8 cellular contexts compared by ENCODE assay signal in the genomic region with DNA sequence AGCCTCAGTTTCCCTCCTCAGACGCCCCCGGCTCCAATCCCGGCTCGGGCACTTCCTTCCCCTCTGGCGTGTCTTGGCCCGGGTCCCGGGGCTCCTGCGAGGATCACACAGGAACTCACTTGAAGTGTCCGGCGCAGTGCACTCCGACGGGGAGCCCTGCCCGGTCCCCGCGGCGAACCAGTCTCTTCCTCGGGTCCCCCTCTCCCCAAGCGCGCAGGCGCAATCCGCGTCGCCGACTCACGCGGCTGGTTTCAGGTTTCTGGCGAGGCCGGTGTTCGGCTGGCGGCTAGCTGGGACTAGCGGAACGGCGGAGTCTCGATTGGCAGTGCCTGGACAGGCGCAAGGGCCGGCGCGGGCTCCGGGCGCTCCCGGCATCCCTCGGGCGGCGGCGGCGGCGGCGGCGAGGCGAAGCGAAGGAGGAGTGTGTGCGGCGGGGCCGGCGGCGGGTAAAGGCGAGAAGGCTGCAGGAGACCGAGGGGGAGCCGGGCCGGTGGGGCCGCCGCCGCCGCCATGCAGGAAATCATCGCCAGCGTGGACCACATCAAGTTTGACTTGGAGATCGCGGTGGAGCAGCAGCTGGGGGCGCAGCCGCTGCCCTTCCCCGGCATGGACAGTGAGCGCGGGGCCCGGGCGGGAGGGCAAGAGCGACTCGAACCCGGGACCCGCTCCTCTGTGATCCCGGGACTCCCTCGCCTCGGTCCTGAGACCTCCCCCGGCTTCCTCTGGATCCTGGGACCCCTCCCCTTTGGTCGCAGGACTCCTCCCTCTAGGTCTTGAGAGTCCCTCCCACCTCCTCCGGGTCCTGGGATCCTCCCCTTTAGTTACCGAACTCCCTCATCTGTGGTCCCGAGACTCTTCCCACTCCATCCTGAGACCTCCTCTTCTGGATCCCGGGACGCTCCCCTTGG. TPM values are rescaled to one million over a fixed set of nuclear protein-coding genes. Genes with fewer than 3 reads are reported as not detected.
DNase-seq lines count a peak whose midpoint lies in the region; ATAC-seq, FAIRE-seq and TF ChIP-seq lines count a peak whose summit lies in the region.

Gene CPSF4, plus strand, starts transcription at position 371 of the 908 bp plus-strand sequence. Its CDS starts 140 bp downstream, at position 511.
A gene with protein sequence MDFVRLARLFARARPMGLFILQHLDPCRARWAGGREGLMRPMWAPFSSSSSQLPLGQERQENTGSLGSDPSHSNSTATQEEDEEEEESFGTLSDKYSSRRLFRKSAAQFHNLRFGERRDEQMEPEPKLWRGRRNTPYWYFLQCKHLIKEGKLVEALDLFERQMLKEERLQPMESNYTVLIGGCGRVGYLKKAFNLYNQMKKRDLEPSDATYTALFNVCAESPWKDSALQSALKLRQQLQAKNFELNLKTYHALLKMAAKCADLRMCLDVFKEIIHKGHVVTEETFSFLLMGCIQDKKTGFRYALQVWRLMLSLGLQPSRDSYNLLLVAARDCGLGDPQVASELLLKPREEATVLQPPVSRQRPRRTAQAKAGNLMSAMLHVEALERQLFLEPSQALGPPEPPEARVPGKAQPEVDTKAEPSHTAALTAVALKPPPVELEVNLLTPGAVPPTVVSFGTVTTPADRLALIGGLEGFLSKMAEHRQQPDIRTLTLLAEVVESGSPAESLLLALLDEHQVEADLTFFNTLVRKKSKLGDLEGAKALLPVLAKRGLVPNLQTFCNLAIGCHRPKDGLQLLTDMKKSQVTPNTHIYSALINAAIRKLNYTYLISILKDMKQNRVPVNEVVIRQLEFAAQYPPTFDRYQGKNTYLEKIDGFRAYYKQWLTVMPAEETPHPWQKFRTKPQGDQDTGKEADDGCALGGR (minus strand): TSS at position 226 of the 908 bp plus-strand sequence. CDS start 3,556 bp downstream, outside the sequence.

- peaks cover 33% of the 10 kb centered on the region for H3K79me2 ChIP-seq in neural cell (replicated peaks; ENCODE audit: insufficient read depth, low read length)

- peak; percentile 94 for DNase-seq in ELR (ENCODE audit: low read depth)
- peak; percentile 98 for DNase-seq in H54 (ENCODE audit: insufficient read length, low spot score)
- peak; percentile 99 for DNase-seq in LoVo (ENCODE audit: low spot score)
- peak; percentile 96 for DNase-seq in activated effector memory CD4-positive, alpha-beta T cell treated with anti-CD3 and anti-CD28 coated beads, Interleukin-2, amount 50 U/mL, for 16 hours
- peak; percentile 95 for DNase-seq in fibroblast of villous mesenchyme (ENCODE audit: low read depth)
- DNase-seq in stimulated activated naive CD8-positive, alpha-beta T cell treated with anti-CD3 and anti-CD28 coated beads, Interleukin-15, amount 100 ng/mL, for 72 hours, result peak; percentile 94 to 95

- H3K4me3 ChIP-seq in fibroblast of villous mesenchyme (ENCODE audit: low read depth, low read length), result peak within 1 kb of the TSS; percentile 98
- H3K4me3 ChIP-seq in neural cell (ENCODE audit: low read length), result peak within 1 kb of the TSS; percentile 86

- H3K9ac ChIP-seq in neural cell (ENCODE audit: low read length), result peak within 1 kb of the TSS; percentile 80

- peak; percentile 80 for TF ChIP-seq POLR2A in H54 (IDR thresholded peaks at IDR 0.05; ENCODE audit: low read depth, low read length)
- TF ChIP-seq POLR2A in Raji (IDR thresholded peaks at IDR 0.05; ENCODE audit: insufficient read depth, low read depth, low read length), result peak; percentile 73; the same call in 1 of the 2 replicates

- peak within 1 kb of the TSS; percentile 99 to 100 for H3K27ac Mint-ChIP-seq in stimulated activated naive CD8-positive, alpha-beta T cell treated with anti-CD3 and anti-CD28 coated beads, Interleukin-15, amount 100 ng/mL, for 72 hours

- H3K27me3 ChIP-seq in neural cell (ENCODE audit: insufficient read depth, low read depth, low read length), result no peaks in the 10 kb centered on the region

- H3K4me2 ChIP-seq in neural cell (ENCODE audit: low read length), result peak within 1 kb of the TSS; percentile 59

- TF ChIP-seq EP300 in neural cell (conservative IDR thresholded peaks at IDR 0.05; ENCODE audit: poor library complexity, severe bottlenecking), result peak; percentile 61

- TF ChIP-seq RAD21 in neural cell (conservative IDR thresholded peaks at IDR 0.05), result peak; percentile 52

- ATAC-seq in stimulated activated naive CD8-positive, alpha-beta T cell treated with anti-CD3 and anti-CD28 coated beads, Interleukin-15, amount 100 ng/mL, for 72 hours, result peak; percentile 97

- TF ChIP-seq CTCF in fibroblast of villous mesenchyme (IDR thresholded peaks at IDR 0.05; ENCODE audit: insufficient read depth, low read depth, low read length) (no peak), neural cell (IDR thresholded peaks at IDR 0.05; ENCODE audit: poor library complexity, severe bottlenecking) (no peak)

- peak within 1 kb of the TSS; percentile 51 for H3K27ac ChIP-seq in neural cell (ENCODE audit: low read length)

- no peaks in the 10 kb centered on the region for H3F3A ChIP-seq in neural cell (ENCODE audit: insufficient read depth, low read length, poor library complexity, severe bottlenecking)

- H2AFZ ChIP-seq in neural cell (ENCODE audit: low read depth, low read length), result peak within 1 kb of the TSS; percentile 80

- H3K9me3 Mint-ChIP-seq in stimulated activated naive CD8-positive, alpha-beta T cell treated with anti-CD3 and anti-CD28 coated beads, Interleukin-15, amount 100 ng/mL, for 72 hours, result no peaks in the 10 kb centered on the region

- no peaks in the 10 kb centered on the region for H4K20me1 ChIP-seq in neural cell (ENCODE audit: insufficient read depth)

- H3K4me1 Mint-ChIP-seq in stimulated activated naive CD8-positive, alpha-beta T cell treated with anti-CD3 and anti-CD28 coated beads, Interleukin-15, amount 100 ng/mL, for 72 hours, result peaks cover 60% of the 10 kb centered on the region

- FAIRE-seq in H54 (lab: Jason Lieb, UNC), result no peak

- H3K36me3 ChIP-seq in neural cell (ENCODE audit: insufficient read depth, low read length), result no peaks in the 10 kb centered on the region

- no peaks in the 10 kb centered on the region for H3K27me3 Mint-ChIP-seq in stimulated activated naive CD8-positive, alpha-beta T cell treated with anti-CD3 and anti-CD28 coated beads, Interleukin-15, amount 100 ng/mL, for 72 hours

- H3K9me2 ChIP-seq in neural cell (ENCODE audit: insufficient read depth, low read length), result no peaks in the 10 kb centered on the region

- H3K9me3 ChIP-seq in neural cell (ENCODE audit: low read length), result no peaks in the 10 kb centered on the region

- H3K4me3 Mint-ChIP-seq in stimulated activated naive CD8-positive, alpha-beta T cell treated with anti-CD3 and anti-CD28 coated beads, Interleukin-15, amount 100 ng/mL, for 72 hours, result peak within 1 kb of the TSS; percentile 96

TF ChIP-seq in neural cell, 6 proteins besides CTCF, POLR2A, EP300 and RAD21:
- TF ChIP-seq POLR2AphosphoS5 (IDR thresholded peaks at IDR 0.05) (peak; percentile 71), MXI1 (conservative IDR thresholded peaks at IDR 0.05; ENCODE audit: poor library complexity, severe bottlenecking) (peak; percentile 94), EZH2 (IDR thresholded peaks at IDR 0.05; ENCODE audit: borderline replicate concordance, insufficient read depth, low read length, poor library complexity, severe bottlenecking) (no peak), TAF1 (IDR thresholded peaks at IDR 0.05; ENCODE audit: low read depth) (peak; percentile 60), SMC3 (conservative IDR thresholded peaks at IDR 0.05; ENCODE audit: poor library complexity) (peak; percentile 58), REST (IDR thresholded peaks at IDR 0.05; ENCODE audit: borderline replicate concordance) (no peak)
TF ChIP-seq in neural cell: peak in this region for 4.

RNA-seq across cellular contexts. Expression of gene CPSF4, which starts in this region (rescaled TPM):
- 33.8 and 38.4 TPM in 2 replicates for total RNA-seq in fibroblast of villous mesenchyme
- polyA plus RNA-seq in neural cell, result 209 and 238 TPM in 2 replicates
- 55.6 and 57.5 TPM in 2 replicates for polyA minus RNA-seq in neural cell

RNA-seq across cellular contexts. Expression of the second gene that starts in this region (rescaled TPM):
- 7.7 and 8.2 TPM in 2 replicates for total RNA-seq in fibroblast of villous mesenchyme
- 4.0 and 5.7 TPM in 2 replicates for polyA plus RNA-seq in neural cell
- 9.6 and 9.7 TPM in 2 replicates for polyA minus RNA-seq in neural cell

Comparison
In these comparisons a context has a peak if more than half of its experiments do, and no peak if none do; other contexts are left out.
1. Peak in every context shown above with its lines: DNase-seq, ATAC-seq, H3K4me3 ChIP-seq and H3K27ac ChIP-seq.